In genomic region chr1:150925080-150925479, GRCh38 we compare ENCODE assay signal across 1 cellular context.
TF ChIP-seq lines count a peak whose summit lies in the region.

No MANE protein-coding gene starts in this region.

TF ChIP-seq in liver, 16 proteins besides CTCF, POLR2A, EP300 and RAD21 (continued from another document):
- TF ChIP-seq, protein P1, sequence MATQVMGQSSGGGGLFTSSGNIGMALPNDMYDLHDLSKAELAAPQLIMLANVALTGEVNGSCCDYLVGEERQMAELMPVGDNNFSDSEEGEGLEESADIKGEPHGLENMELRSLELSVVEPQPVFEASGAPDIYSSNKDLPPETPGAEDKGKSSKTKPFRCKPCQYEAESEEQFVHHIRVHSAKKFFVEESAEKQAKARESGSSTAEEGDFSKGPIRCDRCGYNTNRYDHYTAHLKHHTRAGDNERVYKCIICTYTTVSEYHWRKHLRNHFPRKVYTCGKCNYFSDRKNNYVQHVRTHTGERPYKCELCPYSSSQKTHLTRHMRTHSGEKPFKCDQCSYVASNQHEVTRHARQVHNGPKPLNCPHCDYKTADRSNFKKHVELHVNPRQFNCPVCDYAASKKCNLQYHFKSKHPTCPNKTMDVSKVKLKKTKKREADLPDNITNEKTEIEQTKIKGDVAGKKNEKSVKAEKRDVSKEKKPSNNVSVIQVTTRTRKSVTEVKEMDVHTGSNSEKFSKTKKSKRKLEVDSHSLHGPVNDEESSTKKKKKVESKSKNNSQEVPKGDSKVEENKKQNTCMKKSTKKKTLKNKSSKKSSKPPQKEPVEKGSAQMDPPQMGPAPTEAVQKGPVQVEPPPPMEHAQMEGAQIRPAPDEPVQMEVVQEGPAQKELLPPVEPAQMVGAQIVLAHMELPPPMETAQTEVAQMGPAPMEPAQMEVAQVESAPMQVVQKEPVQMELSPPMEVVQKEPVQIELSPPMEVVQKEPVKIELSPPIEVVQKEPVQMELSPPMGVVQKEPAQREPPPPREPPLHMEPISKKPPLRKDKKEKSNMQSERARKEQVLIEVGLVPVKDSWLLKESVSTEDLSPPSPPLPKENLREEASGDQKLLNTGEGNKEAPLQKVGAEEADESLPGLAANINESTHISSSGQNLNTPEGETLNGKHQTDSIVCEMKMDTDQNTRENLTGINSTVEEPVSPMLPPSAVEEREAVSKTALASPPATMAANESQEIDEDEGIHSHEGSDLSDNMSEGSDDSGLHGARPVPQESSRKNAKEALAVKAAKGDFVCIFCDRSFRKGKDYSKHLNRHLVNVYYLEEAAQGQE (IDR thresholded peaks at IDR 0.05) = no peak
- TF ChIP-seq GABPA (IDR thresholded peaks at IDR 0.05 in 1 of 2, conservative IDR thresholded peaks at IDR 0.05 in 1 of 2) (no peak), ZBTB33 (IDR thresholded peaks at IDR 0.05) (no peak), FOXA2 (IDR thresholded peaks at IDR 0.05) (no peak), SP1 (IDR thresholded peaks at IDR 0.05) (no peak), EGR1 (IDR thresholded peaks at IDR 0.05; ENCODE audit: low read depth in 2 of 2) (no peak), JUND (IDR thresholded peaks at IDR 0.05) (no peak), RXRA (IDR thresholded peaks at IDR 0.05) (no peak), TAF1 (conservative IDR thresholded peaks at IDR 0.05) (no peak), HNF4A (conservative IDR thresholded peaks at IDR 0.05) (no peak), MAX (IDR thresholded peaks at IDR 0.05) (no peak)
